In the genomic region with DNA sequence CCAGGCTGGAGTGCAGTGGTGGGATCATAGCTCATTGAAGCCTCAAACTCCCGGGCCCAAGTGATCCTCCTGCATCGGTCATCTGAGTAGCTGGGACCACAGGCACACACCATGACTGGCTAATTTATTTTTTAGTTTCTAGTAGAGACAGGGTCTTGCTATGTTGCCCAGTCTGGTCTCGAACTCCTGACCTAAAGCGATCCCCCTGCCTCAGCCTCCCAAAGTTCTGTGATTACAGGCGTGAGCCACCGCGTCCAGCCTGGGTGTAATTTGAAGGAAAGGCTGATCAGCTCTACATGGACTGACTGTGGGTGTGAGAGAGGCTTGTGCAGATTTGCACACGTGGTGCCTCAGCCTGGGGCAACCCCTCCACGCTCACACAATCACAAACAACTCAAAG, we compare ENCODE assay signal across 1 cellular context.
TF ChIP-seq lines count a peak whose summit lies in the region.

No MANE protein-coding gene starts in this region.

TF ChIP-seq in HEK293, 187 proteins besides CTCF, POLR2A, EP300 and RAD21 (continued from another document):
- peak; percentile 81 for TF ChIP-seq ZNF121 (tag by site-specific recombination; IDR thresholded peaks at IDR 0.05)
